Comparison of ENCODE assay signal across 21 cellular contexts in the genomic region with DNA sequence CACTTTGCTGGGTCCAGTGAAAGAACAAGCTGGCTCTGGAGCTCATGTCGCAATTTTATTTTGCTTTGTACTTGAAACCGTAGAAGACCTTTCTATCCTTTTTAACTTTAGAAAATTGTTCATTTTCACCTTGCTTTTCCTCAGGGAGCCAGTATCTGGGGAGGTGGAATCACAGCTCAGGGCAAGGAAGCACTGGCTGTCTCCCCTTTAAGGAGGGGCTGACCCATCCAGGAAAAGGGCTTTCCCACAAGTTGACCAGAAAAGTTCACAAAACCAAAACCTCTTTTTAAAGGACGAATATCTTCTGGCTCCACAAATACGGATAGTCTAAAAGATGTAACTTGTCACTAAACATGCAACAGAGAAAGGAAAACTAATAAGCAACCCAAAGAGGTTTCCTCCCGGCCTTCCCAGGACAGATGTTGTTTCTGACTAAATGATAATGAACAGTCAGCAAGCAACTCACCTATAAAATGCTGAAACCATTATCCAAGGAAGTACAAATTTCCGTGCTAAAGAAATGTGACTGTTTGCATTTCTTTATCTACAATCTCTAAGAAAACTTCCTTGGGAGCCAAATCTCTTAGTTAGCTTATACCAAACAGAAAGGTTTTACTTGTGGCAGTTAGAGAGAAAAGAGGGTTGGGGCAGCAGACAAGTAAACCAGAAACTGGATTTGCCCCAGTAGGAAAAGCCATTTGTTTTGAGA.
"Had no signal": no experiment of that assay in that cellular context is flagged by ENCODE, and none has a peak within 500 bp of the region (broad histone marks: within the 10 kb centered on the region; RNA-seq: fewer than 3 reads in every experiment).

No MANE protein-coding gene starts in this region.

- H3K9me3 ChIP-seq: body of pancreas, colonic mucosa, esophagus muscularis mucosa, mucosa of descending colon, psoas muscle, right lobe of liver, spleen, suprapubic skin had no signal

- H3K27ac Mint-ChIP-seq: activated CD8-positive, alpha-beta T cell treated with anti-CD3 and anti-CD28 coated beads, Interleukin-2, amount 10 ng/mL, durations not matched to agents 7 days and 5 days; activated naive CD4-positive, alpha-beta T cell treated with anti-CD3 and anti-CD28 coated beads, Interleukin-2, amount 50 U/mL, for 72 hours; natural killer cell; stimulated activated naive CD8-positive, alpha-beta T cell treated with anti-CD3 and anti-CD28 coated beads, Interleukin-15, Interleukin-2, amounts not matched to agents 100 ng/mL and 50 ng/mL, for 24 hours; type B pancreatic cell had no signal

- H3K36me3 ChIP-seq: colonic mucosa, esophagus muscularis mucosa, right lobe of liver, spleen, suprapubic skin had no signal

- H3K27ac ChIP-seq: body of pancreas, colonic mucosa, esophagus muscularis mucosa, psoas muscle, right lobe of liver, spleen, suprapubic skin had no signal

- H3K4me3 Mint-ChIP-seq: activated CD8-positive, alpha-beta T cell treated with anti-CD3 and anti-CD28 coated beads, Interleukin-2, amount 10 ng/mL, durations not matched to agents 7 days and 5 days; natural killer cell; stimulated activated naive CD8-positive, alpha-beta T cell treated with anti-CD3 and anti-CD28 coated beads, Interleukin-15, Interleukin-2, amounts not matched to agents 100 ng/mL and 50 ng/mL, for 24 hours; type B pancreatic cell had no signal

- H3K4me1 ChIP-seq: colonic mucosa, psoas muscle, right lobe of liver, spleen had no signal

- DNase-seq: activated CD8-positive, alpha-beta memory T cell treated with anti-CD3 and anti-CD28 coated beads, Interleukin-2, amount 50 U/mL, for 4 hours; activated CD8-positive, alpha-beta T cell treated with anti-CD3 and anti-CD28 coated beads, Interleukin-2, amount 10 ng/mL, durations not matched to agents 7 days and 5 days; activated gamma-delta T cell; activated T-cell treated with anti-CD3 and anti-CD28 coated beads, Interleukin-2, amount 50 U/mL, for 48 hours; amniotic stem cell; body of pancreas; caudate nucleus; colonic mucosa; hippocampal formation; mammary epithelial cell; mucosa of descending colon; natural killer cell; psoas muscle; right lobe of liver; spleen had no signal

- H3K27me3 ChIP-seq: body of pancreas, colonic mucosa, esophagus muscularis mucosa, right lobe of liver, spleen, suprapubic skin had no signal

- H3K4me3 ChIP-seq: body of pancreas, colonic mucosa, esophagus muscularis mucosa, mucosa of descending colon, psoas muscle, right lobe of liver, spleen, suprapubic skin had no signal

- H3K4me1 Mint-ChIP-seq: natural killer cell had no signal

- H3K36me3 Mint-ChIP-seq: activated naive CD4-positive, alpha-beta T cell treated with anti-CD3 and anti-CD28 coated beads, Interleukin-2, amount 50 U/mL, for 72 hours; natural killer cell; type B pancreatic cell had no signal

- ATAC-seq: activated CD8-positive, alpha-beta T cell treated with anti-CD3 and anti-CD28 coated beads, Interleukin-2, amount 10 ng/mL, durations not matched to agents 7 days and 5 days; activated naive CD4-positive, alpha-beta T cell treated with anti-CD3 and anti-CD28 coated beads, Interleukin-2, amount 50 U/mL, for 72 hours; body of pancreas; left lobe of liver; mucosa of descending colon; natural killer cell; psoas muscle; right lobe of liver had no signal

- H3K9me3 Mint-ChIP-seq: activated naive CD4-positive, alpha-beta T cell treated with anti-CD3 and anti-CD28 coated beads, Interleukin-2, amount 50 U/mL, for 72 hours; stimulated activated naive CD8-positive, alpha-beta T cell treated with anti-CD3 and anti-CD28 coated beads, Interleukin-15, Interleukin-2, amounts not matched to agents 100 ng/mL and 50 ng/mL, for 24 hours; type B pancreatic cell had no signal

- H3K27me3 Mint-ChIP-seq: stimulated activated naive CD8-positive, alpha-beta T cell treated with anti-CD3 and anti-CD28 coated beads, Interleukin-15, Interleukin-2, amounts not matched to agents 100 ng/mL and 50 ng/mL, for 24 hours; type B pancreatic cell had no signal
